1 cellular context compared by ENCODE assay signal in genomic region chr3:23723930-23724329, GRCh38.
TF ChIP-seq lines count a peak whose summit lies in the region.

No MANE protein-coding gene starts in this region.

TF ChIP-seq in GM23338, 12 proteins besides CTCF, POLR2A, EP300 and RAD21 (continued from another document):
- TF ChIP-seq ZNF462 (CRISPR knock-in tag; IDR thresholded peaks at IDR 0.05) (no peak), NANOG (IDR thresholded peaks at IDR 0.05; ENCODE audit: borderline replicate concordance) (no peak), ZNF114 (CRISPR knock-in tag; IDR thresholded peaks at IDR 0.05) (no peak)
